Comparison of ENCODE assay signal across 17 cellular contexts in genomic region chr2:121155502-121156056, GRCh38.
A peak's percentile ranks its signal among the peaks of the same experiment; 100 is the strongest.
DNase-seq lines count a peak whose midpoint lies in the region; FAIRE-seq and TF ChIP-seq lines count a peak whose summit lies in the region.
"Had no signal": no experiment of that assay in that cellular context is flagged by ENCODE, and none has a peak within 500 bp of the region (broad histone marks: within the 10 kb centered on the region; RNA-seq: fewer than 3 reads in every experiment).

No MANE protein-coding gene starts in this region.

- CTCF ChIA-PET in Calu3 (lab: Charles Lee) (interaction anchor here (1.0 kb wide), 1 partner anchor 27 kb away, joined by 4 read pairs; no protein-coding TSS in a partner anchor), MCF 10A (lab: Yijun Ruan, JAX) (no interaction called here)

- H3K27me3 Mint-ChIP-seq in Calu3 (ENCODE audit: unreplicated experiment) (no peaks in the 10 kb centered on the region), MCF 10A (ENCODE audit: insufficient read depth, unreplicated experiment) (no peaks in the 10 kb centered on the region)
- H3K27me3 Mint-ChIP-seq: B cell had no signal

- BruUV-seq in Calu3 (replicated peaks; lab: Mats Ljungman, UMichigan) = no TSS peak
- BruUV-seq in MCF 10A (replicated peaks; lab: Mats Ljungman, UMichigan) = no TSS peak

- POLR2A ChIA-PET in MCF 10A (lab: Yijun Ruan, JAX) = interaction anchor here (0.8 to 3.5 kb wide), 8 partner anchors 9 to 128 kb away, joined by 3 to 16 read pairs (median 4); no protein-coding TSS in a partner anchor

- H3K27ac Mint-ChIP-seq in Calu3 (ENCODE audit: unreplicated experiment) (peak overlapping the region; percentile 3), MCF 10A (ENCODE audit: low read depth, unreplicated experiment) (peak overlapping the region; percentile 3)
- H3K27ac Mint-ChIP-seq: B cell had no signal

- DNase-seq in Calu3 = peak; percentile 50
- peak; percentile 46 for DNase-seq in NCI-H2029 treated with DMSO at 0.1 percent for 48 hours (lab: John Stamatoyannopoulos, UW)
- peak; percentile 47 for DNase-seq in MCF 10A (ENCODE audit: unreplicated experiment)
- DNase-seq in mucosa of gallbladder (ENCODE audit: low spot score) = peak; percentile 45
- no peak for DNase-seq in GDM1 (lab: John Stamatoyannopoulos, UW)
- DNase-seq in OCI-M1 (lab: John Stamatoyannopoulos, UW) = no peak
- DNase-seq in H54 (ENCODE audit: insufficient read length, low spot score) = no peak
- DNase-seq in Ammon's horn (ENCODE audit: low spot score) = no peak
- DNase-seq: activated CD4-positive, alpha-beta T cell treated with anti-CD3 and anti-CD28 coated beads, Interleukin-2, amount 50 U/mL, for 1 hour; amygdala; EL; NCI-H2171; stimulated activated CD4-positive, alpha-beta T cell treated with anti-CD3 and anti-CD28 coated beads, Interleukin-2, amount 100 ng/mL, for 24 hours; uterus had no signal

- FAIRE-seq in H54 (lab: Jason Lieb, UNC) = no peak
- FAIRE-seq: GM12891, K562 had no signal

- H3K36me3 Mint-ChIP-seq in Calu3 (ENCODE audit: insufficient read depth, unreplicated experiment) (peaks cover 5% of the 10 kb centered on the region), MCF 10A (ENCODE audit: insufficient read depth, unreplicated experiment) (peaks cover 5% of the 10 kb centered on the region)

- TF ChIP-seq POLR2A in H54 (IDR thresholded peaks at IDR 0.05; ENCODE audit: low read depth, low read length) = no peak

- H3K4me1 Mint-ChIP-seq in Calu3 (ENCODE audit: low read depth, unreplicated experiment) = peaks cover 26% of the 10 kb centered on the region
- peaks cover 15% of the 10 kb centered on the region for H3K4me1 Mint-ChIP-seq in MCF 10A (ENCODE audit: insufficient read depth, unreplicated experiment)
- H3K4me1 Mint-ChIP-seq: B cell had no signal

- TF ChIP-seq CTCF in Calu3 (IDR thresholded peaks at IDR 0.05; ENCODE audit: unreplicated experiment) = no peak
- no peak for TF ChIP-seq CTCF in MCF 10A (IDR thresholded peaks at IDR 0.05; ENCODE audit: unreplicated experiment)

- intact Hi-C loops in Calu3 (cut with micrococcal nuclease; ENCODE audit: unreplicated experiment) = no loop called here
- intact Hi-C loops in MCF 10A (cut with micrococcal nuclease) = no loop called here

- H3K9me3 Mint-ChIP-seq in Calu3 (ENCODE audit: low read depth, unreplicated experiment) (peaks cover 11% of the 10 kb centered on the region), MCF 10A (ENCODE audit: unreplicated experiment) (peaks cover 9% of the 10 kb centered on the region)

- H3K4me3 Mint-ChIP-seq in Calu3 (ENCODE audit: low read depth, unreplicated experiment) (peak overlapping the region; percentile 3), MCF 10A (ENCODE audit: unreplicated experiment) (no peak overlapping the region)
- H3K4me3 Mint-ChIP-seq: B cell had no signal

Comparison
In these comparisons a context has a peak if more than half of its experiments do, and no peak if none do; other contexts are left out.
1. DNase-seq: peak in Calu3 (single experiment), NCI-H2029 treated with DMSO at 0.1 percent for 48 hours (single experiment), MCF 10A (single experiment) and mucosa of gallbladder (single experiment); none in GDM1 (single experiment), OCI-M1 (single experiment), H54 (single experiment) and Ammon's horn (single experiment).